ENCODE assay signal across 23 cellular contexts in genomic region chr10:119546009-119546408, GRCh38. TPM values are rescaled to one million over a fixed set of nuclear protein-coding genes. Genes with fewer than 3 reads are reported as not detected.
DNase-seq lines count a peak whose midpoint lies in the region; ATAC-seq and TF ChIP-seq lines count a peak whose summit lies in the region.
"Had no signal": no experiment of that assay in that cellular context is flagged by ENCODE, and none has a peak within 500 bp of the region (broad histone marks: within the 10 kb centered on the region; RNA-seq: fewer than 3 reads in every experiment).

No MANE protein-coding gene starts in this region.

- peaks cover 14% of the 10 kb centered on the region; the same call in 1 of the 2 replicates for H3K79me2 ChIP-seq in SK-N-SH (ENCODE audit: insufficient read depth)
- peaks cover 10% of the 10 kb centered on the region for H3K79me2 ChIP-seq in PC-9 (ENCODE audit: low read depth)

- H4K20me1 ChIP-seq in SK-N-SH (ENCODE audit: insufficient read depth) (no peaks in the 10 kb centered on the region), PC-9 (ENCODE audit: insufficient read depth) (no peaks in the 10 kb centered on the region)

- H3K27ac ChIP-seq in SK-N-SH (ENCODE audit: low read depth in 2 of 2, low read length in 1 of 2) (no peak overlapping the region), sigmoid colon (peak overlapping the region in 3 of 4 donors; percentile 43 to 95 (median 83)), PC-9 (no peak overlapping the region)
- H3K27ac ChIP-seq: BLaER1, epithelial cell of prostate, heart right ventricle, KMS-11 had no signal

- no peak for TF ChIP-seq RAD21 in SK-N-SH (IDR thresholded peaks at IDR 0.05; ENCODE audit: low read length)

- H3K9ac ChIP-seq in SK-N-SH, result no peak overlapping the region
- H3K9ac ChIP-seq: BLaER1, KMS-11 had no signal

- TF ChIP-seq EP300 in SK-N-SH (IDR thresholded peaks at IDR 0.05; ENCODE audit: borderline replicate concordance in 1 of 2, low read depth in 1 of 2, low read length in 1 of 2), result no peak
- no peak for TF ChIP-seq EP300 in sigmoid colon (IDR thresholded peaks at IDR 0.05)

- H3K4me2 ChIP-seq in SK-N-SH (no peak overlapping the region), PC-9 (no peak overlapping the region)
- H3K4me2 ChIP-seq: BLaER1, KMS-11 had no signal

- TF ChIP-seq CTCF in SK-N-SH (IDR thresholded peaks at IDR 0.05) (no peak), sigmoid colon (IDR thresholded peaks at IDR 0.05) (no peak), PC-9 (conservative IDR thresholded peaks at IDR 0.05) (no peak)

- WGBS in SK-N-SH (ENCODE audit: low lambda C conversion rate), result 41% methylated on average over 3 of the region's 3 CpGs
- 13 to 53% methylated on average over 3 of the region's 3 CpGs for WGBS in sigmoid colon, 2 donors

- H3K9me2 ChIP-seq in SK-N-SH (no peaks in the 10 kb centered on the region), PC-9 (ENCODE audit: insufficient read depth) (no peaks in the 10 kb centered on the region)

- H3F3A ChIP-seq in SK-N-SH (replicated peaks; ENCODE audit: insufficient read depth) (peaks cover 4% of the 10 kb centered on the region), PC-9 (ENCODE audit: insufficient read depth, low read depth) (no peaks in the 10 kb centered on the region)

- H3K27me3 ChIP-seq in SK-N-SH (ENCODE audit: insufficient read depth) (no peaks in the 10 kb centered on the region; the same call in 1 of the 2 replicates), sigmoid colon (no peaks in the 10 kb centered on the region), PC-9 (ENCODE audit: insufficient read depth, low read depth) (no peaks in the 10 kb centered on the region)

- H3K9me3 ChIP-seq in SK-N-SH (no peaks in the 10 kb centered on the region), sigmoid colon (no peaks in the 10 kb centered on the region), PC-9 (ENCODE audit: insufficient read depth, low read depth) (no peaks in the 10 kb centered on the region)
- H3K9me3 ChIP-seq: BLaER1, heart right ventricle had no signal

- BruUV-seq in PC-9 (replicated peaks; lab: Mats Ljungman, UMichigan), result no TSS peak

- CTCF ChIA-PET in SK-N-SH (lab: Yijun Ruan, JAX) (interaction anchor here (2.4 kb wide), 1 partner anchor 347 kb away, joined by 9 read pairs; no protein-coding TSS in a partner anchor), PC-9 (lab: Charles Lee) (no interaction called here)

- peaks cover 3 to 7% of the 10 kb centered on the region in 2 experiments; a peak in 3 of 4 replicates for H3K4me1 ChIP-seq in SK-N-SH (ENCODE audit: control insufficient read depth in 1 of 2, insufficient read depth in 2 of 2, low read depth in 1 of 2, low read length in 1 of 2)
- peaks cover 0 to 39% (median 37%) of the 10 kb centered on the region in 4 donors for H3K4me1 ChIP-seq in sigmoid colon
- H3K4me1 ChIP-seq in PC-9 (replicated peaks; ENCODE audit: insufficient read depth), result peaks cover 5% of the 10 kb centered on the region

- POLR2A ChIA-PET in SK-N-SH (lab: Yijun Ruan, JAX), result no interaction called here
- POLR2A ChIA-PET in PC-9 (lab: Charles Lee; ENCODE audit: unreplicated experiment), result interaction anchor here (0.6 kb wide), 1 partner anchor 44 kb away, joined by 3 read pairs; no protein-coding TSS in a partner anchor

- TF ChIP-seq POLR2A in sigmoid colon (IDR thresholded peaks at IDR 0.05), result no peak

- no peak overlapping the region for H3K4me3 ChIP-seq in SK-N-SH (ENCODE audit: low read depth in 2 of 2, low read length in 1 of 2)
- no peak overlapping the region for H3K4me3 ChIP-seq in sigmoid colon
- no peak overlapping the region for H3K4me3 ChIP-seq in PC-9
- H3K4me3 ChIP-seq: BLaER1, heart right ventricle had no signal

- DNase-seq in SK-N-SH (no peak), M059J (ENCODE audit: low read depth) (peak; percentile 21), dermis blood vessel endothelial cell (peak; percentile 39), sigmoid colon (no peak), PC-9 (no peak), sciatic nerve (ENCODE audit: low spot score) (no peak), Right ventricle myocardium inferior (ENCODE audit: missing footprints) (no peak)
- DNase-seq: ACHN; activated CD4-positive, alpha-beta memory T cell treated with anti-CD3 and anti-CD28 coated beads for 36 hours; activated gamma-delta T cell; COR-L47; effector CD4-positive, alpha-beta T cell; heart right ventricle; NCI-H187 treated with DMSO at 0.1 percent for 48 hours; NCI-H774; occipital lobe; stimulated activated CD4-positive, alpha-beta T cell treated with anti-CD3 and anti-CD28 coated beads, Interleukin-4, amount 100 ng/mL, for 1 hour had no signal

- intact Hi-C loops in sigmoid colon (cut with DNase I), result no loop called here
- intact Hi-C loops in PC-9 (cut with micrococcal nuclease; ENCODE audit: unreplicated experiment), result no loop called here
- intact Hi-C loops in sciatic nerve (cut with DNase I), result no loop called here
- intact Hi-C loops in Right ventricle myocardium inferior (cut with DNase I), result no loop called here

- ATAC-seq in SK-N-SH treated with all-trans-retinoic acid at 6 μM for 48 hours, result no peak
- no peak for ATAC-seq in sciatic nerve
- ATAC-seq in Right ventricle myocardium inferior, result no peak
- ATAC-seq: activated CD4-positive, CD25-positive, alpha-beta regulatory T cell treated with anti-CD3 and anti-CD28 coated beads, Interleukin-2, amount 50 U/mL, for 24 hours; heart right ventricle; stimulated activated memory B cell treated with anti-CD40 and anti-IgM and Interleukin-4, amounts not matched to agents 10 μg/mL and 1 μg/mL and 100 μg/mL, for 72 hours had no signal

- H2AFZ ChIP-seq in SK-N-SH (ENCODE audit: low read depth) (no peak overlapping the region), PC-9 (no peak overlapping the region)

- H3K36me3 ChIP-seq in SK-N-SH (replicated peaks in 1 of 2; ENCODE audit: control insufficient read depth in 1 of 2, insufficient read depth in 2 of 2, low read length in 1 of 2), result no peaks in the 10 kb centered on the region
- H3K36me3 ChIP-seq in sigmoid colon, result no peaks in the 10 kb centered on the region
- no peaks in the 10 kb centered on the region for H3K36me3 ChIP-seq in PC-9 (ENCODE audit: low read depth)
- H3K36me3 ChIP-seq: BLaER1, heart right ventricle had no signal

TF ChIP-seq in SK-N-SH treated with all-trans-retinoic acid at 6 μM for 48 hours, 23 proteins besides CTCF, POLR2A, EP300 and RAD21:
- TF ChIP-seq ISL1 (CRISPR knock-in tag; IDR thresholded peaks at IDR 0.05) (peak; percentile 78), ZNF565 (CRISPR knock-in tag; conservative IDR thresholded peaks at IDR 0.05; ENCODE audit: low read depth) (no peak)

TF ChIP-seq in SK-N-SH, 30 proteins besides CTCF, POLR2A, EP300 and RAD21 (continues in another document):
- TF ChIP-seq MAX (IDR thresholded peaks at IDR 0.05; ENCODE audit: low read depth) (no peak), YY1 (IDR thresholded peaks at IDR 0.05; ENCODE audit: low read depth) (no peak), FOSL2 (IDR thresholded peaks at IDR 0.05; ENCODE audit: borderline replicate concordance, low read depth) (no peak), ELF1 (IDR thresholded peaks at IDR 0.05) (no peak), IRF3 (IDR thresholded peaks at IDR 0.05; ENCODE audit: low read depth, low read length) (no peak), PBX3 (IDR thresholded peaks at IDR 0.05) (no peak), CHD2 (IDR thresholded peaks at IDR 0.05; ENCODE audit: low read length, partially characterized antibody) (no peak)

RNA-seq across cellular contexts. Expression of gene RGS10, which starts 3.5 kb away (rescaled TPM):
- 41.2 and 44.6 TPM in 2 replicates for polyA plus RNA-seq in SK-N-SH (2012; rRNA removed)
- 59.4 and 77.8 TPM in 2 replicates for polyA plus RNA-seq in SK-N-SH (2012; cell fraction: cytosol; rRNA removed)
- 9.5 and 11.8 TPM in 2 replicates for polyA plus RNA-seq in SK-N-SH (2012; cell fraction: nucleus; rRNA removed)
- total RNA-seq in M059J (2014; rRNA removed; shearing (Covaris generic)), result 18.6 and 32.4 TPM in 2 replicates
- 10.5 and 12.6 TPM in 2 replicates for total RNA-seq in dermis blood vessel endothelial cell
- total RNA-seq in sigmoid colon, result 100 to 1,000 TPM; 125 to 192 (median 167) TPM
- 100 to 1,000 TPM in 1 of 3 donors, 10 to 100 TPM in 2; 54.1 to 106 (median 64.3) TPM for polyA plus RNA-seq in sigmoid colon
- 44.5 and 46.0 TPM in 2 replicates for total RNA-seq in PC-9 (2021)
- total RNA-seq in sciatic nerve, result 30.0 TPM
- total RNA-seq in Right ventricle myocardium inferior, result 7.2 TPM

RNA-seq across cellular contexts. Expression of gene TIAL1, which starts 50.8 kb away (rescaled TPM):
- 58.0 and 70.6 TPM in 2 replicates for polyA plus RNA-seq in SK-N-SH (2012; rRNA removed)
- 50.3 and 65.2 TPM in 2 replicates for polyA plus RNA-seq in SK-N-SH (2012; cell fraction: cytosol; rRNA removed)
- 173 and 287 TPM in 2 replicates for polyA plus RNA-seq in SK-N-SH (2012; cell fraction: nucleus; rRNA removed)
- total RNA-seq in M059J (2014; rRNA removed; shearing (Covaris generic)), result 45.9 and 47.6 TPM in 2 replicates
- 38.3 and 49.8 TPM in 2 replicates for total RNA-seq in dermis blood vessel endothelial cell
- total RNA-seq in sigmoid colon, result 100 to 1,000 TPM in 1 of 4 donors, 10 to 100 TPM in 3; 68.3 to 132 (median 90.0) TPM
- 10 to 100 TPM; 29.4 to 47.8 (median 30.1) TPM for polyA plus RNA-seq in sigmoid colon
- 81.4 and 94.1 TPM in 2 replicates for total RNA-seq in PC-9 (2021)
- 121 TPM for total RNA-seq in sciatic nerve
- 74.0 TPM for total RNA-seq in Right ventricle myocardium inferior

Comparison
In these comparisons a context has a peak if more than half of its experiments do, and no peak if none do; other contexts are left out.
1. DNase-seq: peak in M059J (single experiment) and dermis blood vessel endothelial cell (single experiment); none in SK-N-SH (single experiment), sigmoid colon (single experiment), PC-9 (0 of 2), sciatic nerve (single experiment) and Right ventricle myocardium inferior (single experiment).
2. H3K27ac ChIP-seq: peak in sigmoid colon (3 of 4); none in SK-N-SH (0 of 2) and PC-9 (single experiment).